ENCODE assay signal across 28 cellular contexts in the genomic region with DNA sequence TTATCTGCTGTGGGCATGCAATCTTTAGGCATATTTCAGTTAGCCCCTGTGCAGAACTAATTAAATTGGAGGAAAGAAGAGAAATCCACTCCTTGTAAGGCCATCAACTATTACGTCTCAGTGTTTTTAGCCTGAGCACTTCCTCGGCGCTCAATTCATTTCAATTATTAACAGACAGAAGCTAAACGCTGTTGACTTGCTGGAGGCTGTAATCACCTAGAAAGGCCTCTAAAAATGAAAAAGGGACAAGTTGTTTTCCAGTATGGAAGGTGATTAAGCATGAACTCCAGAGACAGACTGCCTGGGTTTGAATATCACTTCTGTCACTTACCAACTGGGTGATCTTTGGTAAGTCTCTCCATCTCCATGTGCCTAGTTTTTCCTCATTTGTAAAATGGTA. TPM values are rescaled to one million over a fixed set of nuclear protein-coding genes. Genes with fewer than 3 reads are reported as not detected.
DNase-seq lines count a peak whose midpoint lies in the region; ATAC-seq and TF ChIP-seq lines count a peak whose summit lies in the region.
"Had no signal": no experiment of that assay in that cellular context is flagged by ENCODE, and none has a peak within 500 bp of the region (broad histone marks: within the 10 kb centered on the region; RNA-seq: fewer than 3 reads in every experiment).

No MANE protein-coding gene starts in this region.

- H3K4me3 ChIP-seq in thymus (ENCODE audit: low read length) (no peak overlapping the region), HAP-1 (no peak overlapping the region), neural progenitor cell (no peak overlapping the region)
- H3K4me3 ChIP-seq: cardiac muscle cell, colonic mucosa, PC-9 had no signal

- no peak overlapping the region for H3K9ac ChIP-seq in neural progenitor cell
- H3K9ac ChIP-seq: SK-N-SH had no signal

- no peaks in the 10 kb centered on the region for H3K79me2 ChIP-seq in neural progenitor cell (ENCODE audit: low read depth)

- no peak overlapping the region for H2AFZ ChIP-seq in neural progenitor cell (replicated peaks)
- H2AFZ ChIP-seq: PC-9 had no signal

- no peaks in the 10 kb centered on the region for H3K27me3 Mint-ChIP-seq in activated naive CD4-positive, alpha-beta T cell treated with anti-CD3 and anti-CD28 coated beads, Interleukin-2, amount 10 ng/mL, durations not matched to agents 7 days and 5 days
- H3K27me3 Mint-ChIP-seq in T-cell (no peaks in the 10 kb centered on the region), neural progenitor cell (ENCODE audit: insufficient read depth, low read depth) (peaks cover 3% of the 10 kb centered on the region)
- H3K27me3 Mint-ChIP-seq in activated naive CD8-positive, alpha-beta T cell treated with anti-CD3 and anti-CD28 coated beads for 36 hours: no peaks in the 10 kb centered on the region

- ATAC-seq in T-cell (replicated peaks in 1 of 4): no peak
- ATAC-seq: HCT116; left cardiac atrium; natural killer cell treated with Interleukin-12 subunit alpha and Interleukin-12 subunit beta and Interleukin-15 and Interleukin-18, amount 100 ng/mL, for 72 hours had no signal

- H3F3A ChIP-seq in neural progenitor cell (ENCODE audit: low read depth): no peaks in the 10 kb centered on the region

- POLR2A ChIA-PET in T-cell (lab: Charles Lee): no interaction called here

- peak overlapping the region; percentile 66 for H3K4me3 Mint-ChIP-seq in activated naive CD4-positive, alpha-beta T cell treated with anti-CD3 and anti-CD28 coated beads, Interleukin-2, amount 10 ng/mL, durations not matched to agents 7 days and 5 days
- H3K4me3 Mint-ChIP-seq in T-cell: peak overlapping the region; percentile 54 to 67 (median 57)
- peak overlapping the region; percentile 62 for H3K4me3 Mint-ChIP-seq in activated naive CD8-positive, alpha-beta T cell treated with anti-CD3 and anti-CD28 coated beads for 36 hours
- H3K4me3 Mint-ChIP-seq in neural progenitor cell: no peak overlapping the region
- H3K4me3 Mint-ChIP-seq: natural killer cell treated with Interleukin-12 subunit alpha and Interleukin-12 subunit beta and Interleukin-15 and Interleukin-18, amount 100 ng/mL, for 72 hours; type B pancreatic cell had no signal

- H3K9me3 ChIP-seq in thymus (ENCODE audit: control insufficient read depth) (no peaks in the 10 kb centered on the region), HAP-1 (no peaks in the 10 kb centered on the region), neural progenitor cell (ENCODE audit: low read depth) (no peaks in the 10 kb centered on the region)
- H3K9me3 ChIP-seq: colonic mucosa, SK-N-SH had no signal

- TF ChIP-seq CTCF in neural progenitor cell (IDR thresholded peaks at IDR 0.05): no peak

- H3K36me3 ChIP-seq in thymus (ENCODE audit: control insufficient read depth, insufficient read depth) (peaks cover 35% of the 10 kb centered on the region), HAP-1 (replicated peaks) (no peaks in the 10 kb centered on the region), neural progenitor cell (no peaks in the 10 kb centered on the region)
- H3K36me3 ChIP-seq: cardiac muscle cell, colonic mucosa had no signal

- in situ Hi-C loops in HAP-1 (cut with MboI; ENCODE audit: low sequenced_read_pairs): no loop called here

- peak overlapping the region; percentile 6 for H3K27ac ChIP-seq in thymus (ENCODE audit: low read depth)
- no peak overlapping the region for H3K27ac ChIP-seq in neural progenitor cell
- H3K27ac ChIP-seq: cardiac muscle cell, colonic mucosa, PC-9 had no signal

- H3K4me1 ChIP-seq in thymus (ENCODE audit: control insufficient read depth, insufficient read depth, low read length) (peaks cover 43% of the 10 kb centered on the region), HAP-1 (peaks cover 6% of the 10 kb centered on the region), neural progenitor cell (peaks cover 35% of the 10 kb centered on the region)
- H3K4me1 ChIP-seq: colonic mucosa had no signal

- peaks cover 62% of the 10 kb centered on the region for H3K36me3 Mint-ChIP-seq in activated naive CD4-positive, alpha-beta T cell treated with anti-CD3 and anti-CD28 coated beads, Interleukin-2, amount 10 ng/mL, durations not matched to agents 7 days and 5 days
- H3K36me3 Mint-ChIP-seq in T-cell (peaks cover 38% of the 10 kb centered on the region), neural progenitor cell (peaks cover 26% of the 10 kb centered on the region)
- H3K36me3 Mint-ChIP-seq in activated naive CD8-positive, alpha-beta T cell treated with anti-CD3 and anti-CD28 coated beads for 36 hours: peaks cover 60% of the 10 kb centered on the region
- H3K36me3 Mint-ChIP-seq: immature natural killer cell; natural killer cell treated with Interleukin-12 subunit alpha and Interleukin-12 subunit beta and Interleukin-15 and Interleukin-18, amount 100 ng/mL, for 72 hours had no signal

- DNase-seq in activated naive CD4-positive, alpha-beta T cell treated with anti-CD3 and anti-CD28 coated beads, Interleukin-2, amount 10 ng/mL, durations not matched to agents 7 days and 5 days: no peak
- no peak for DNase-seq in activated naive CD4-positive, alpha-beta T cell (lab: John Stamatoyannopoulos, UW)
- DNase-seq in T-cell: no peak
- DNase-seq in activated naive CD8-positive, alpha-beta T cell treated with anti-CD3 and anti-CD28 coated beads for 36 hours: no peak
- DNase-seq in HAP-1 (ENCODE audit: low spot score in 2 of 2): no peak
- no peak for DNase-seq in neural progenitor cell (ENCODE audit: low spot score)
- DNase-seq: activated CD4-positive, alpha-beta T cell treated with anti-CD3 and anti-CD28 coated beads for 48 hours; C1 segment of cervical spinal cord; colonic mucosa; DND-41; effector CD4-positive, alpha-beta T cell; GF-D8; hypothalamus; immature natural killer cell; Karpas-422; left cardiac atrium; NCI-H2029 treated with DMSO at 0.1 percent for 48 hours; NCI-H526; NK-92 treated with Interleukin-12 subunit alpha and Interleukin-12 subunit beta, amount 100 ng/mL, for 24 hours; PC-9; SK-N-SH; stimulated activated CD4-positive, alpha-beta T cell treated with anti-CD3 and anti-CD28 coated beads, Interleukin-4, amount 100 ng/mL, for 24 hours had no signal

- H3K9me3 Mint-ChIP-seq in activated naive CD4-positive, alpha-beta T cell treated with anti-CD3 and anti-CD28 coated beads, Interleukin-2, amount 10 ng/mL, durations not matched to agents 7 days and 5 days: no peaks in the 10 kb centered on the region
- H3K9me3 Mint-ChIP-seq in T-cell: no peaks in the 10 kb centered on the region
- H3K9me3 Mint-ChIP-seq in activated naive CD8-positive, alpha-beta T cell treated with anti-CD3 and anti-CD28 coated beads for 36 hours: no peaks in the 10 kb centered on the region
- H3K9me3 Mint-ChIP-seq in neural progenitor cell: no peaks in the 10 kb centered on the region
- H3K9me3 Mint-ChIP-seq: immature natural killer cell; natural killer cell treated with Interleukin-12 subunit alpha and Interleukin-12 subunit beta and Interleukin-15 and Interleukin-18, amount 100 ng/mL, for 72 hours; type B pancreatic cell had no signal

- peaks cover 91% of the 10 kb centered on the region for H3K4me1 Mint-ChIP-seq in activated naive CD4-positive, alpha-beta T cell treated with anti-CD3 and anti-CD28 coated beads, Interleukin-2, amount 10 ng/mL, durations not matched to agents 7 days and 5 days
- H3K4me1 Mint-ChIP-seq in T-cell (peaks cover 93 to 97% (median 96%) of the 10 kb centered on the region in 3 donors), neural progenitor cell (peaks cover 50% of the 10 kb centered on the region)
- H3K4me1 Mint-ChIP-seq in activated naive CD8-positive, alpha-beta T cell treated with anti-CD3 and anti-CD28 coated beads for 36 hours: peaks cover 83% of the 10 kb centered on the region

- no peaks in the 10 kb centered on the region for H4K20me1 ChIP-seq in neural progenitor cell (ENCODE audit: low read depth)

- H3K27ac Mint-ChIP-seq in activated naive CD4-positive, alpha-beta T cell treated with anti-CD3 and anti-CD28 coated beads, Interleukin-2, amount 10 ng/mL, durations not matched to agents 7 days and 5 days: peak overlapping the region; percentile 94
- H3K27ac Mint-ChIP-seq in T-cell: peak overlapping the region; percentile 93 to 97
- peak overlapping the region; percentile 96 for H3K27ac Mint-ChIP-seq in activated naive CD8-positive, alpha-beta T cell treated with anti-CD3 and anti-CD28 coated beads for 36 hours
- H3K27ac Mint-ChIP-seq in neural progenitor cell: no peak overlapping the region
- H3K27ac Mint-ChIP-seq: immature natural killer cell; natural killer cell treated with Interleukin-12 subunit alpha and Interleukin-12 subunit beta and Interleukin-15 and Interleukin-18, amount 100 ng/mL, for 72 hours; type B pancreatic cell had no signal

- 88% methylated on average over 4 of the region's 4 CpGs for WGBS in thymus

- CTCF ChIA-PET in activated naive CD4-positive, alpha-beta T cell treated with anti-CD3 and anti-CD28 coated beads, Interleukin-2, amount 10 ng/mL, durations not matched to agents 7 days and 5 days (lab: Charles Lee): interaction anchor here (0.7 to 2.1 kb wide), 6 partner anchors 11 to 79 kb away, joined by 3 to 6 read pairs (median 4); no protein-coding TSS in a partner anchor
- CTCF ChIA-PET in T-cell (lab: Charles Lee): interaction anchor here (0.6 to 2.8 kb wide), 3 partner anchors 18 to 64 kb away, joined by 3 to 12 read pairs (median 9); no protein-coding TSS in a partner anchor

- no peaks in the 10 kb centered on the region for H3K27me3 ChIP-seq in thymus (ENCODE audit: control insufficient read depth, insufficient read depth)
- no peaks in the 10 kb centered on the region for H3K27me3 ChIP-seq in HAP-1 (ENCODE audit: low read depth)
- no peaks in the 10 kb centered on the region for H3K27me3 ChIP-seq in neural progenitor cell
- H3K27me3 ChIP-seq: cardiac muscle cell, colonic mucosa had no signal

- no peak overlapping the region for H3K4me2 ChIP-seq in neural progenitor cell
- H3K4me2 ChIP-seq: PC-9, SK-N-SH had no signal

RNA-seq across cellular contexts. Expression of a gene that starts 59.6 kb away (rescaled TPM):
- total RNA-seq in T-cell (100 to 1,000 TPM; 412 to 776 (median 500) TPM), neural progenitor cell (ENCODE audit: low replicate concordance) (15.0 and 19.4 TPM in 2 replicates)
- 100 to 1,000 TPM; 211 to 239 TPM for total RNA-seq in activated naive CD8-positive, alpha-beta T cell treated with anti-CD3 and anti-CD28 coated beads for 36 hours
- polyA plus RNA-seq in thymus: 536 TPM
- total RNA-seq: pulmonary artery endothelial cell had no signal

Comparison
In these comparisons a context has a peak if more than half of its experiments do, and no peak if none do; other contexts are left out.
1. RNA of a gene that starts 59.6 kb away (total RNA-seq): 412 to 776 TPM in T-cell and 211 to 239 TPM in activated naive CD8-positive, alpha-beta T cell treated with anti-CD3 and anti-CD28 coated beads for 36 hours; 15.0 to 19.4 TPM in neural progenitor cell; every median in the first group is over 10 times any median in the second.